ENCODE assay signal across 14 cellular contexts in genomic region chr20:23160536-23161243, GRCh38.
A peak's percentile ranks its signal among the peaks of the same experiment; 100 is the strongest.
DNase-seq lines count a peak whose midpoint lies in the region; FAIRE-seq and TF ChIP-seq lines count a peak whose summit lies in the region.
"Had no signal": no experiment of that assay in that cellular context is flagged by ENCODE, and none has a peak within 500 bp of the region (broad histone marks: within the 10 kb centered on the region; RNA-seq: fewer than 3 reads in every experiment).

No MANE protein-coding gene starts in this region.

- TF ChIP-seq POLR2A in endothelial cell of umbilical vein (IDR thresholded peaks at IDR 0.05; ENCODE audit: low read depth, low read length) = no peak

- no peaks in the 10 kb centered on the region for H4K20me1 ChIP-seq in BLaER1 treated with 17β-estradiol and CSF1 and Interleukin-3, amounts not matched to agents 10 nM and 100 nM
- H4K20me1 ChIP-seq in endothelial cell of umbilical vein (replicated peaks; ENCODE audit: control insufficient read depth, extremely low read depth, insufficient read depth, low read length) = no peaks in the 10 kb centered on the region

- H3K4me1 Mint-ChIP-seq in osteocyte (ENCODE audit: unreplicated experiment) = peaks cover 29% of the 10 kb centered on the region
- H3K4me1 Mint-ChIP-seq in activated CD4-positive, alpha-beta memory T cell treated with anti-CD3 and anti-CD28 coated beads for 36 hours (ENCODE audit: low read depth) = peaks cover 11% of the 10 kb centered on the region
- peaks cover 3% of the 10 kb centered on the region for H3K4me1 Mint-ChIP-seq in activated naive CD4-positive, alpha-beta T cell treated with anti-CD3 and anti-CD28 coated beads for 36 hours (ENCODE audit: low read depth)

- H3K79me2 ChIP-seq in endothelial cell of umbilical vein (ENCODE audit: control insufficient read depth, insufficient read depth, low read length) = no peaks in the 10 kb centered on the region

- peak overlapping the region; percentile 66 for H2AFZ ChIP-seq in endothelial cell of umbilical vein (ENCODE audit: low read depth, low read length)

- DNase-seq in NCI-H226 (peak; percentile 50), endothelial cell of umbilical vein (ENCODE audit: low read depth, low spot score) (no peak), osteocyte (ENCODE audit: extremely low spot score, unreplicated experiment) (peak; percentile 36), NCI-H1930 (lab: John Stamatoyannopoulos, UW) (no peak), hepatic stellate cell (ENCODE audit: low spot score) (no peak)
- no peak for DNase-seq in activated CD4-positive, alpha-beta memory T cell treated with anti-CD3 and anti-CD28 coated beads for 36 hours
- no peak for DNase-seq in activated naive CD4-positive, alpha-beta T cell treated with anti-CD3 and anti-CD28 coated beads for 36 hours
- DNase-seq: BE2C, H7, NCI-H446, SW 1271 had no signal

- peak; percentile 77 for FAIRE-seq in endothelial cell of umbilical vein (lab: Jason Lieb, UNC)
- FAIRE-seq: kidney had no signal

- POLR2A ChIA-PET in endothelial cell of umbilical vein (lab: Charles Lee) = interaction anchor here (1.5 kb wide), 1 partner anchor 18 kb away, joined by 3 read pairs; no protein-coding TSS in a partner anchor
- POLR2A ChIA-PET in activated CD4-positive, alpha-beta memory T cell treated with anti-CD3 and anti-CD28 coated beads for 36 hours (lab: Charles Lee) = no interaction called here

- BruUV-seq in endothelial cell of umbilical vein (replicated peaks; lab: Mats Ljungman, UMichigan) = no TSS peak

- intact Hi-C loops in endothelial cell of umbilical vein (cut with micrococcal nuclease) = no loop called here
- intact Hi-C loops in activated CD4-positive, alpha-beta memory T cell treated with anti-CD3 and anti-CD28 coated beads for 36 hours (cut with micrococcal nuclease) = no loop called here
- intact Hi-C loops in activated naive CD4-positive, alpha-beta T cell treated with anti-CD3 and anti-CD28 coated beads for 36 hours (cut with micrococcal nuclease) = no loop called here

- H3K27ac Mint-ChIP-seq in osteocyte (ENCODE audit: unreplicated experiment) = no peak overlapping the region
- no peak overlapping the region for H3K27ac Mint-ChIP-seq in activated CD4-positive, alpha-beta memory T cell treated with anti-CD3 and anti-CD28 coated beads for 36 hours
- H3K27ac Mint-ChIP-seq in activated naive CD4-positive, alpha-beta T cell treated with anti-CD3 and anti-CD28 coated beads for 36 hours = no peak overlapping the region

- dilution Hi-C loops in endothelial cell of umbilical vein (cut with MboI; ENCODE audit: extremely low pct_ligation_motif_present, low sequenced_read_pairs) = no loop called here

- TF ChIP-seq CTCF in endothelial cell of umbilical vein (IDR thresholded peaks at IDR 0.05; ENCODE audit: extremely low read depth in 1 of 2, insufficient read depth in 1 of 2, low read depth in 1 of 2, low read length in 2 of 2) (no peak), osteocyte (IDR thresholded peaks at IDR 0.05) (no peak)

- H3K27ac ChIP-seq in BLaER1 treated with 17β-estradiol and CSF1 and Interleukin-3, amounts not matched to agents 10 nM and 100 nM = peak overlapping the region; percentile 12 to 79 (median 71); a peak in 21 of 22 replicates
- peak overlapping the region; percentile 20 for H3K27ac ChIP-seq in endothelial cell of umbilical vein (ENCODE audit: insufficient read depth, low read depth, low read length)
- H3K27ac ChIP-seq: prostate gland had no signal

- no peaks in the 10 kb centered on the region for H3K27me3 ChIP-seq in BLaER1 treated with 17β-estradiol and CSF1 and Interleukin-3, amounts not matched to agents 10 nM and 100 nM
- no peaks in the 10 kb centered on the region for H3K27me3 ChIP-seq in endothelial cell of umbilical vein (ENCODE audit: control insufficient read depth in 2 of 2, insufficient read depth in 2 of 2, low read length in 2 of 2)
- H3K27me3 ChIP-seq: BE2C had no signal

- H3K4me3 ChIP-seq in BLaER1 treated with 17β-estradiol and CSF1 and Interleukin-3, amounts not matched to agents 10 nM and 100 nM = peak overlapping the region in 3 of 10 experiments; percentile 8 to 32 (median 12); a peak in 3 of 20 replicates
- H3K4me3 ChIP-seq in endothelial cell of umbilical vein (replicated peaks in 1 of 3; ENCODE audit: insufficient read depth in 1 of 3, low read depth in 1 of 3, low read length in 3 of 3) = no peak overlapping the region
- H3K4me3 ChIP-seq: prostate gland had no signal

- no peaks in the 10 kb centered on the region for H3K9me1 ChIP-seq in endothelial cell of umbilical vein (replicated peaks; ENCODE audit: control insufficient read depth, extremely low read depth, insufficient read depth, low read length)

- H3K4me1 ChIP-seq in BLaER1 treated with 17β-estradiol and CSF1 and Interleukin-3, amounts not matched to agents 10 nM and 100 nM = peaks cover 30 to 100% (median 87%) of the 10 kb centered on the region in 10 experiments
- peaks cover 43% of the 10 kb centered on the region for H3K4me1 ChIP-seq in endothelial cell of umbilical vein (ENCODE audit: control insufficient read depth, extremely low read depth, insufficient read depth, low read length)
- H3K4me1 ChIP-seq: BE2C, prostate gland had no signal

- peak overlapping the region; percentile 57 to 91 (median 84) for H3K4me2 ChIP-seq in BLaER1 treated with 17β-estradiol and CSF1 and Interleukin-3, amounts not matched to agents 10 nM and 100 nM
- H3K4me2 ChIP-seq in endothelial cell of umbilical vein (ENCODE audit: insufficient read depth, low read length) = no peak overlapping the region

- H3K9ac ChIP-seq in BLaER1 treated with 17β-estradiol and CSF1 and Interleukin-3, amounts not matched to agents 10 nM and 100 nM = peak overlapping the region in 8 of 11 experiments; percentile 3 to 61 (median 56); a peak in 11 of 22 replicates
- no peak overlapping the region for H3K9ac ChIP-seq in endothelial cell of umbilical vein (replicated peaks; ENCODE audit: extremely low read depth, insufficient read depth, low read length)

- H3K27me3 Mint-ChIP-seq in osteocyte (ENCODE audit: unreplicated experiment) = no peaks in the 10 kb centered on the region
- H3K27me3 Mint-ChIP-seq in activated CD4-positive, alpha-beta memory T cell treated with anti-CD3 and anti-CD28 coated beads for 36 hours = no peaks in the 10 kb centered on the region
- H3K27me3 Mint-ChIP-seq in activated naive CD4-positive, alpha-beta T cell treated with anti-CD3 and anti-CD28 coated beads for 36 hours (ENCODE audit: low read depth) = no peaks in the 10 kb centered on the region

- H3K4me3 Mint-ChIP-seq in osteocyte (ENCODE audit: unreplicated experiment) = no peak overlapping the region
- H3K4me3 Mint-ChIP-seq in activated CD4-positive, alpha-beta memory T cell treated with anti-CD3 and anti-CD28 coated beads for 36 hours = no peak overlapping the region
- H3K4me3 Mint-ChIP-seq in activated naive CD4-positive, alpha-beta T cell treated with anti-CD3 and anti-CD28 coated beads for 36 hours = no peak overlapping the region

- no peaks in the 10 kb centered on the region for H3K36me3 Mint-ChIP-seq in osteocyte (ENCODE audit: unreplicated experiment)
- no peaks in the 10 kb centered on the region for H3K36me3 Mint-ChIP-seq in activated CD4-positive, alpha-beta memory T cell treated with anti-CD3 and anti-CD28 coated beads for 36 hours
- H3K36me3 Mint-ChIP-seq in activated naive CD4-positive, alpha-beta T cell treated with anti-CD3 and anti-CD28 coated beads for 36 hours (ENCODE audit: low read depth) = no peaks in the 10 kb centered on the region

- no peaks in the 10 kb centered on the region for H3K9me3 Mint-ChIP-seq in osteocyte (ENCODE audit: unreplicated experiment)
- no peaks in the 10 kb centered on the region for H3K9me3 Mint-ChIP-seq in activated CD4-positive, alpha-beta memory T cell treated with anti-CD3 and anti-CD28 coated beads for 36 hours
- H3K9me3 Mint-ChIP-seq in activated naive CD4-positive, alpha-beta T cell treated with anti-CD3 and anti-CD28 coated beads for 36 hours = no peaks in the 10 kb centered on the region

- CTCF ChIA-PET in endothelial cell of umbilical vein (lab: Charles Lee) = interaction anchor here (0.9 to 9.7 kb wide), 5 partner anchors 19 to 180 kb away, joined by 3 to 38 read pairs (median 6); no protein-coding TSS in a partner anchor
- CTCF ChIA-PET in activated CD4-positive, alpha-beta memory T cell treated with anti-CD3 and anti-CD28 coated beads for 36 hours (lab: Charles Lee) = no interaction called here
- CTCF ChIA-PET in activated naive CD4-positive, alpha-beta T cell treated with anti-CD3 and anti-CD28 coated beads for 36 hours (lab: Charles Lee) = no interaction called here

- H3K36me3 ChIP-seq in BLaER1 treated with 17β-estradiol and CSF1 and Interleukin-3, amounts not matched to agents 10 nM and 100 nM = no peaks in the 10 kb centered on the region
- H3K36me3 ChIP-seq in endothelial cell of umbilical vein (ENCODE audit: control insufficient read depth in 2 of 2, extremely low read depth in 1 of 2, insufficient read depth in 2 of 2, low read length in 2 of 2) = no peaks in the 10 kb centered on the region
- H3K36me3 ChIP-seq: BE2C, prostate gland had no signal

- no peaks in the 10 kb centered on the region for H3K9me3 ChIP-seq in BLaER1 treated with 17β-estradiol and CSF1 and Interleukin-3, amounts not matched to agents 10 nM and 100 nM (replicated peaks in 1 of 11)
- H3K9me3 ChIP-seq in endothelial cell of umbilical vein (replicated peaks; ENCODE audit: control insufficient read depth, insufficient read depth, low read length) = no peaks in the 10 kb centered on the region
- H3K9me3 ChIP-seq: BE2C, prostate gland had no signal

TF ChIP-seq in endothelial cell of umbilical vein, 7 proteins besides CTCF, POLR2A, EP300 and RAD21:
- TF ChIP-seq FOS (IDR thresholded peaks at IDR 0.05; ENCODE audit: borderline replicate concordance, insufficient read depth, low read length) (no peak), JUN (IDR thresholded peaks at IDR 0.05; ENCODE audit: borderline replicate concordance, insufficient read depth, insufficient read length, low read depth) (no peak), POLR2AphosphoS5 (IDR thresholded peaks at IDR 0.05; ENCODE audit: insufficient read depth, low read depth, low read length) (no peak), GATA2 (IDR thresholded peaks at IDR 0.05; ENCODE audit: insufficient read depth, insufficient read length, low read depth, low read length) (no peak), MYC (IDR thresholded peaks at IDR 0.05; ENCODE audit: low read depth, low read length) (no peak)

Comparison
In these comparisons a context has a peak if more than half of its experiments do, and no peak if none do; other contexts are left out.
1. DNase-seq: peak in NCI-H226 (single experiment) and osteocyte (single experiment); none in endothelial cell of umbilical vein (single experiment), NCI-H1930 (0 of 2), hepatic stellate cell (single experiment), activated CD4-positive, alpha-beta memory T cell treated with anti-CD3 and anti-CD28 coated beads for 36 hours (single experiment) and activated naive CD4-positive, alpha-beta T cell treated with anti-CD3 and anti-CD28 coated beads for 36 hours (single experiment).